ENCODE assay signal across 9 cellular contexts in the genomic region with DNA sequence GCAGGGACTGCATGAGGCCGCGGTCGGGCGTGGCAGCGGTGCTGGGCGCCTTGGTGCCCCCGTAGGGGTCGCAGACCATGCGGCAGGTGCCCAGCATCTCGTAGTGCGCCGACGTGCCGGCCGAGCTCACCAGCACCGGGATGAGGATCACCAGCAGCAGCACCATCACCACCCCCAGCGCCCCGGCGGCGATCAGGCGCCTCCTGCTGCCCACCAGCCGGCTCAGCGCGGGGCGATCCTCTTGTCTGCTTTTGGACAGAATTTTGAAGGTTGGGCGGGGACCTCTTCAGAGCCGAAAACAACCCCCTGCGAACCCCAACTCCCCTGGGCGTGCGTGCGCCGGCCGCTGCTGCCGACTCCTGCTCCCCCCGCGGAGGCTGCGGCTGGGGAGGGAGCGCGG. TPM values are rescaled to one million over a fixed set of nuclear protein-coding genes. Genes with fewer than 3 reads are reported as not detected.
DNase-seq lines count a peak whose midpoint lies in the region; ATAC-seq and TF ChIP-seq lines count a peak whose summit lies in the region.
"Had no signal": no experiment of that assay in that cellular context is flagged by ENCODE, and none has a peak within 500 bp of the region (broad histone marks: within the 10 kb centered on the region; RNA-seq: fewer than 3 reads in every experiment).

No MANE protein-coding gene starts in this region.

- no peaks in the 10 kb centered on the region for H3K9me3 Mint-ChIP-seq in activated CD4-positive, alpha-beta memory T cell treated with anti-CD3 and anti-CD28 coated beads, Interleukin-2, amount 10 ng/mL, durations not matched to agents 7 days and 5 days

- no peak overlapping the region for H3K9ac ChIP-seq in parathyroid adenoma

- DNase-seq in AG08396 (ENCODE audit: low spot score) (peak; percentile 51), fibroblast of pulmonary artery (ENCODE audit: low read depth) (peak; percentile 10), mucosa of gallbladder (ENCODE audit: low spot score) (no peak), HPDE6-E6E7 (ENCODE audit: extremely low spot score) (no peak)
- peak; percentile 41 for DNase-seq in activated CD4-positive, alpha-beta memory T cell treated with anti-CD3 and anti-CD28 coated beads, Interleukin-2, amount 10 ng/mL, durations not matched to agents 7 days and 5 days

- H3K36me3 Mint-ChIP-seq in activated CD4-positive, alpha-beta memory T cell treated with anti-CD3 and anti-CD28 coated beads, Interleukin-2, amount 10 ng/mL, durations not matched to agents 7 days and 5 days (ENCODE audit: low read depth): no peaks in the 10 kb centered on the region

- H2AFZ ChIP-seq in parathyroid adenoma: no peak overlapping the region

- no peaks in the 10 kb centered on the region for H3K36me3 ChIP-seq in parathyroid adenoma (ENCODE audit: control insufficient read depth, insufficient read depth, low read length)

- no peaks in the 10 kb centered on the region for H3K79me2 ChIP-seq in parathyroid adenoma

- H3K4me3 Mint-ChIP-seq in activated CD4-positive, alpha-beta memory T cell treated with anti-CD3 and anti-CD28 coated beads, Interleukin-2, amount 10 ng/mL, durations not matched to agents 7 days and 5 days: peak overlapping the region; percentile 44

- no peak overlapping the region for H3K27ac ChIP-seq in parathyroid adenoma

- peaks cover 38% of the 10 kb centered on the region for H3K27me3 Mint-ChIP-seq in activated CD4-positive, alpha-beta memory T cell treated with anti-CD3 and anti-CD28 coated beads, Interleukin-2, amount 10 ng/mL, durations not matched to agents 7 days and 5 days

- CTCF ChIA-PET in activated CD4-positive, alpha-beta memory T cell treated with anti-CD3 and anti-CD28 coated beads, Interleukin-2, amount 10 ng/mL, durations not matched to agents 7 days and 5 days (lab: Charles Lee): interaction anchor here (1.5 kb wide), 1 partner anchor 641 kb away, joined by 3 read pairs; no protein-coding TSS in a partner anchor

- H3K4me1 ChIP-seq in parathyroid adenoma: no peaks in the 10 kb centered on the region

- peaks cover 15% of the 10 kb centered on the region for H3K4me1 Mint-ChIP-seq in activated CD4-positive, alpha-beta memory T cell treated with anti-CD3 and anti-CD28 coated beads, Interleukin-2, amount 10 ng/mL, durations not matched to agents 7 days and 5 days

- TF ChIP-seq CTCF in fibroblast of pulmonary artery (IDR thresholded peaks at IDR 0.05; ENCODE audit: low read length, missing control alignments) (peak; percentile 26), parathyroid adenoma (IDR thresholded peaks at IDR 0.05) (no peak)

- POLR2A ChIA-PET in activated CD4-positive, alpha-beta memory T cell treated with anti-CD3 and anti-CD28 coated beads, Interleukin-2, amount 10 ng/mL, durations not matched to agents 7 days and 5 days (lab: Charles Lee): no interaction called here

- H3K4me2 ChIP-seq in parathyroid adenoma (ENCODE audit: low read length): peak overlapping the region; percentile 76

- ATAC-seq in GM18907 (IDR thresholded peaks at IDR 0.05; ENCODE audit: unreplicated experiment): peak; percentile 63
- ATAC-seq in HG03175 (IDR thresholded peaks at IDR 0.05; ENCODE audit: unreplicated experiment): peak; percentile 57

- H3K27me3 ChIP-seq in parathyroid adenoma (ENCODE audit: control insufficient read depth, insufficient read depth, low read length): no peaks in the 10 kb centered on the region

- peak overlapping the region; percentile 41 for H3K4me3 ChIP-seq in fibroblast of pulmonary artery (replicated peaks; ENCODE audit: low read depth, low read length)
- H3K4me3 ChIP-seq in parathyroid adenoma (ENCODE audit: low read depth, low read length): peak overlapping the region; percentile 34

- no peaks in the 10 kb centered on the region for H3K9me3 ChIP-seq in parathyroid adenoma (ENCODE audit: control insufficient read depth, low read length)

- no peak overlapping the region for H3K27ac Mint-ChIP-seq in activated CD4-positive, alpha-beta memory T cell treated with anti-CD3 and anti-CD28 coated beads, Interleukin-2, amount 10 ng/mL, durations not matched to agents 7 days and 5 days

RNA-seq across cellular contexts. Expression of gene C1QL3, which starts 0.8 kb away (rescaled TPM):
- under 1 TPM; 0.08 to 0.15 TPM for total RNA-seq in activated CD4-positive, alpha-beta memory T cell treated with anti-CD3 and anti-CD28 coated beads, Interleukin-2, amount 10 ng/mL, durations not matched to agents 7 days and 5 days
- total RNA-seq in mucosa of gallbladder: 0.09 TPM
- total RNA-seq: mononuclear cell had no signal

Comparison
In these comparisons a context has a peak if more than half of its experiments do, and no peak if none do; other contexts are left out.
1. DNase-seq: peak in AG08396 (single experiment), activated CD4-positive, alpha-beta memory T cell treated with anti-CD3 and anti-CD28 coated beads, Interleukin-2, amount 10 ng/mL, durations not matched to agents 7 days and 5 days (single experiment) and fibroblast of pulmonary artery (single experiment); none in mucosa of gallbladder (single experiment) and HPDE6-E6E7 (single experiment).